In genomic region chr12:49264873-49265792, GRCh38 we compare ENCODE assay signal across 1 cellular context.
TF ChIP-seq lines count a peak whose summit lies in the region.

Gene TUBA1C (plus strand): TSS chr12:49265082. CDS start chr12:49265182, 100 bp downstream.

TF ChIP-seq in K562, 482 proteins besides CTCF, POLR2A, EP300 and RAD21 (continued from another document and continues in another):
- TF ChIP-seq, protein P1, sequence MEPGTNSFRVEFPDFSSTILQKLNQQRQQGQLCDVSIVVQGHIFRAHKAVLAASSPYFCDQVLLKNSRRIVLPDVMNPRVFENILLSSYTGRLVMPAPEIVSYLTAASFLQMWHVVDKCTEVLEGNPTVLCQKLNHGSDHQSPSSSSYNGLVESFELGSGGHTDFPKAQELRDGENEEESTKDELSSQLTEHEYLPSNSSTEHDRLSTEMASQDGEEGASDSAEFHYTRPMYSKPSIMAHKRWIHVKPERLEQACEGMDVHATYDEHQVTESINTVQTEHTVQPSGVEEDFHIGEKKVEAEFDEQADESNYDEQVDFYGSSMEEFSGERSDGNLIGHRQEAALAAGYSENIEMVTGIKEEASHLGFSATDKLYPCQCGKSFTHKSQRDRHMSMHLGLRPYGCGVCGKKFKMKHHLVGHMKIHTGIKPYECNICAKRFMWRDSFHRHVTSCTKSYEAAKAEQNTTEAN (CRISPR knock-in tag; IDR thresholded peaks at IDR 0.05), result no peak; the same call in 1 of the 2 replicates
- TF ChIP-seq, protein P2, sequence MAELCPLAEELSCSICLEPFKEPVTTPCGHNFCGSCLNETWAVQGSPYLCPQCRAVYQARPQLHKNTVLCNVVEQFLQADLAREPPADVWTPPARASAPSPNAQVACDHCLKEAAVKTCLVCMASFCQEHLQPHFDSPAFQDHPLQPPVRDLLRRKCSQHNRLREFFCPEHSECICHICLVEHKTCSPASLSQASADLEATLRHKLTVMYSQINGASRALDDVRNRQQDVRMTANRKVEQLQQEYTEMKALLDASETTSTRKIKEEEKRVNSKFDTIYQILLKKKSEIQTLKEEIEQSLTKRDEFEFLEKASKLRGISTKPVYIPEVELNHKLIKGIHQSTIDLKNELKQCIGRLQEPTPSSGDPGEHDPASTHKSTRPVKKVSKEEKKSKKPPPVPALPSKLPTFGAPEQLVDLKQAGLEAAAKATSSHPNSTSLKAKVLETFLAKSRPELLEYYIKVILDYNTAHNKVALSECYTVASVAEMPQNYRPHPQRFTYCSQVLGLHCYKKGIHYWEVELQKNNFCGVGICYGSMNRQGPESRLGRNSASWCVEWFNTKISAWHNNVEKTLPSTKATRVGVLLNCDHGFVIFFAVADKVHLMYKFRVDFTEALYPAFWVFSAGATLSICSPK (IDR thresholded peaks at IDR 0.05; ENCODE audit: borderline replicate concordance), result no peak
- TF ChIP-seq NRF1 (conservative IDR thresholded peaks at IDR 0.05 in 1 of 2, IDR thresholded peaks at IDR 0.05 in 1 of 2) (peak; percentile 61 to 67), HNRNPH1 (optimal IDR thresholded peaks at IDR 0.05; ENCODE audit: low read depth, low read length) (no peak), ZNF274 (IDR thresholded peaks at IDR 0.05; ENCODE audit: borderline replicate concordance, low read depth, low read length) (no peak), MIER1 (IDR thresholded peaks at IDR 0.05; ENCODE audit: low read depth) (no peak), GATAD2A (IDR thresholded peaks at IDR 0.05) (no peak), CHD4 (IDR thresholded peaks at IDR 0.05; ENCODE audit: insufficient read depth, insufficient replicate concordance, low read depth, low read length, poor library complexity, severe bottlenecking) (no peak), NR2F6 (CRISPR knock-in tag; IDR thresholded peaks at IDR 0.05) (no peak), ERF (CRISPR knock-in tag; IDR thresholded peaks at IDR 0.05) (no peak; the same call in 1 of the 2 replicates), CBFB (CRISPR knock-in tag; IDR thresholded peaks at IDR 0.05) (0 out of 2 replicates have a peak, but pooled peaks have one; percentile 45), TSHZ1 (CRISPR knock-in tag; IDR thresholded peaks at IDR 0.05) (no peak), E2F6 (IDR thresholded peaks at IDR 0.05; ENCODE audit: borderline replicate concordance in 1 of 2, extremely low read depth in 1 of 2, insufficient read depth in 1 of 2, insufficient read length in 1 of 2, low read depth in 1 of 2, low read length in 1 of 2, poor library complexity in 1 of 2, severe bottlenecking in 1 of 2) (peak; percentile 53 to 70), SREBF1 (IDR thresholded peaks at IDR 0.05; ENCODE audit: borderline replicate concordance, low read depth, low read length) (no peak), CCAR2 (IDR thresholded peaks at IDR 0.05; ENCODE audit: low read depth, low read length) (no peak), ZNF57 (CRISPR knock-in tag; IDR thresholded peaks at IDR 0.05) (no peak; the same call in 1 of the 2 replicates), MTA2 (IDR thresholded peaks at IDR 0.05; ENCODE audit: low read depth) (no peak), PKNOX1 (IDR thresholded peaks at IDR 0.05) (no peak), PRDM10 (IDR thresholded peaks at IDR 0.05; ENCODE audit: partially characterized antibody) (peak; percentile 56), ZKSCAN8 (CRISPR knock-in tag; IDR thresholded peaks at IDR 0.05) (no peak), POLR2G (IDR thresholded peaks at IDR 0.05; ENCODE audit: low read depth, low read length) (peak; percentile 99), XRCC3 (IDR thresholded peaks at IDR 0.05) (no peak), MBD2 (IDR thresholded peaks at IDR 0.05; ENCODE audit: borderline replicate concordance, low read depth) (peak; percentile 88), SIN3A (IDR thresholded peaks at IDR 0.05; ENCODE audit: borderline replicate concordance in 2 of 2, control insufficient read depth in 1 of 2, low read depth in 2 of 2, low read length in 2 of 2) (peak; percentile 96 to 98), SMAD1 (IDR thresholded peaks at IDR 0.05; ENCODE audit: low read depth, low read length, partially characterized antibody) (peak; percentile 97), HOXB6 (CRISPR knock-in tag; IDR thresholded peaks at IDR 0.05; ENCODE audit: borderline replicate concordance) (no peak), ZBTB2 (IDR thresholded peaks at IDR 0.05) (no peak; the same call in 1 of the 2 replicates), TAF9B (IDR thresholded peaks at IDR 0.05; ENCODE audit: partially characterized antibody) (peak; percentile 88), KAT8 (IDR thresholded peaks at IDR 0.05; ENCODE audit: low read depth) (no peak), ZNF76 (CRISPR knock-in tag; IDR thresholded peaks at IDR 0.05; ENCODE audit: borderline replicate concordance) (no peak), CBFA2T3 (IDR thresholded peaks at IDR 0.05) (no peak)
- TF ChIP-seq, protein P3, sequence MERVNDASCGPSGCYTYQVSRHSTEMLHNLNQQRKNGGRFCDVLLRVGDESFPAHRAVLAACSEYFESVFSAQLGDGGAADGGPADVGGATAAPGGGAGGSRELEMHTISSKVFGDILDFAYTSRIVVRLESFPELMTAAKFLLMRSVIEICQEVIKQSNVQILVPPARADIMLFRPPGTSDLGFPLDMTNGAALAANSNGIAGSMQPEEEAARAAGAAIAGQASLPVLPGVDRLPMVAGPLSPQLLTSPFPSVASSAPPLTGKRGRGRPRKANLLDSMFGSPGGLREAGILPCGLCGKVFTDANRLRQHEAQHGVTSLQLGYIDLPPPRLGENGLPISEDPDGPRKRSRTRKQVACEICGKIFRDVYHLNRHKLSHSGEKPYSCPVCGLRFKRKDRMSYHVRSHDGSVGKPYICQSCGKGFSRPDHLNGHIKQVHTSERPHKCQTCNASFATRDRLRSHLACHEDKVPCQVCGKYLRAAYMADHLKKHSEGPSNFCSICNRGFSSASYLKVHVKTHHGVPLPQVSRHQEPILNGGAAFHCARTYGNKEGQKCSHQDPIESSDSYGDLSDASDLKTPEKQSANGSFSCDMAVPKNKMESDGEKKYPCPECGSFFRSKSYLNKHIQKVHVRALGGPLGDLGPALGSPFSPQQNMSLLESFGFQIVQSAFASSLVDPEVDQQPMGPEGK (CRISPR knock-in tag; IDR thresholded peaks at IDR 0.05; ENCODE audit: borderline replicate concordance), result no peak
- TF ChIP-seq, protein P4, sequence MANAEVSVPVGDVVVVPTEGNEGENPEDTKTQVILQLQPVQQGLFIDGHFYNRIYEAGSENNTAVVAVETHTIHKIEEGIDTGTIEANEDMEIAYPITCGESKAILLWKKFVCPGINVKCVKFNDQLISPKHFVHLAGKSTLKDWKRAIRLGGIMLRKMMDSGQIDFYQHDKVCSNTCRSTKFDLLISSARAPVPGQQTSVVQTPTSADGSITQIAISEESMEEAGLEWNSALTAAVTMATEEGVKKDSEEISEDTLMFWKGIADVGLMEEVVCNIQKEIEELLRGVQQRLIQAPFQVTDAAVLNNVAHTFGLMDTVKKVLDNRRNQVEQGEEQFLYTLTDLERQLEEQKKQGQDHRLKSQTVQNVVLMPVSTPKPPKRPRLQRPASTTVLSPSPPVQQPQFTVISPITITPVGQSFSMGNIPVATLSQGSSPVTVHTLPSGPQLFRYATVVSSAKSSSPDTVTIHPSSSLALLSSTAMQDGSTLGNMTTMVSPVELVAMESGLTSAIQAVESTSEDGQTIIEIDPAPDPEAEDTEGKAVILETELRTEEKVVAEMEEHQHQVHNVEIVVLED (CRISPR knock-in tag; IDR thresholded peaks at IDR 0.05), result no peak
- TF ChIP-seq, protein P5, sequence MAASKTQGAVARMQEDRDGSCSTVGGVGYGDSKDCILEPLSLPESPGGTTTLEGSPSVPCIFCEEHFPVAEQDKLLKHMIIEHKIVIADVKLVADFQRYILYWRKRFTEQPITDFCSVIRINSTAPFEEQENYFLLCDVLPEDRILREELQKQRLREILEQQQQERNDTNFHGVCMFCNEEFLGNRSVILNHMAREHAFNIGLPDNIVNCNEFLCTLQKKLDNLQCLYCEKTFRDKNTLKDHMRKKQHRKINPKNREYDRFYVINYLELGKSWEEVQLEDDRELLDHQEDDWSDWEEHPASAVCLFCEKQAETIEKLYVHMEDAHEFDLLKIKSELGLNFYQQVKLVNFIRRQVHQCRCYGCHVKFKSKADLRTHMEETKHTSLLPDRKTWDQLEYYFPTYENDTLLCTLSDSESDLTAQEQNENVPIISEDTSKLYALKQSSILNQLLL (CRISPR knock-in tag; IDR thresholded peaks at IDR 0.05; ENCODE audit: borderline replicate concordance), result no peak
